Comparison of ENCODE assay signal across 8 cellular contexts in the genomic region with DNA sequence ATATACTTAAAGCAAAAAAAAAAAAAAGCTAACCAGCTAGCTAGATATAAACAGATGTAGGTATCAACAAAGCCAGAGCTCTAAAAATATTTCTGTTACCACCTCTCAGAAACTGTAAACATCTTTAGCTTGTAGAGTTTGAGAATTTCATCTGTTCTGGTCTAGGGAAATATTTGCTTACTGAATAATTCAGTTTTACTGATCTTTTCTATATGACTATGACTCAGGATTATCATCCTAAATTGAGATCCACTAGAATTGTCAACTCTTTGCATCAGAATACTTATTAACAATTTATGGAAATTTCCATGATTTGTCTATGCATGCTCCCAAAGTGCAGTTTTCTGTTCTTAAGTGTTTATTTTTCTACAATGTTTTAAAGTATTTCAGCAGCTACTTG.
"Had no signal": no experiment of that assay in that cellular context is flagged by ENCODE, and none has a peak within 500 bp of the region (broad histone marks: within the 10 kb centered on the region; RNA-seq: fewer than 3 reads in every experiment).

No MANE protein-coding gene starts in this region.

- H3K27me3 Mint-ChIP-seq: IgD-negative memory B cell had no signal

- H3K36me3 ChIP-seq: HAP-1 had no signal

- H3K4me1 Mint-ChIP-seq: IgD-negative memory B cell had no signal

- H3K27ac Mint-ChIP-seq: HFFc6, IgD-negative memory B cell had no signal

- H3K4me1 ChIP-seq: HAP-1 had no signal

- H3K9ac ChIP-seq: GM23248 had no signal

- H3K4me3 Mint-ChIP-seq: HFFc6, IgD-negative memory B cell had no signal

- ATAC-seq: HCT116, HepG2 had no signal

- H2AFZ ChIP-seq: GM23248 had no signal

- H3K9me3 Mint-ChIP-seq: IgD-negative memory B cell had no signal

- H3K4me3 ChIP-seq: GM23248, HAP-1 had no signal

- H3K9me3 ChIP-seq: HAP-1 had no signal

- DNase-seq: GM23248, HFFc6, KBM-7 had no signal

- H3K27ac ChIP-seq: GM23248, HL-60 had no signal
